In genomic region chr20:56088381-56088780, GRCh38 we compare ENCODE assay signal across 22 cellular contexts.
"Had no signal": no experiment of that assay in that cellular context is flagged by ENCODE, and none has a peak within 500 bp of the region (broad histone marks: within the 10 kb centered on the region; RNA-seq: fewer than 3 reads in every experiment).

No MANE protein-coding gene starts in this region.

- DNase-seq: activated B cell treated with CpG ODN at 0.5 μM for 24 hours; activated CD4-positive, alpha-beta memory T cell treated with anti-CD3 and anti-CD28 coated beads, Interleukin-2, amount 10 ng/mL, durations not matched to agents 7 days and 5 days; activated CD4-positive, alpha-beta T cell treated with anti-CD3 and anti-CD28 coated beads, Interleukin-2, amount 10 ng/mL, durations not matched to agents 7 days and 5 days; activated CD4-positive, alpha-beta T cell treated with anti-CD3 and anti-CD28 coated beads, Interleukin-2, amount 50 U/mL, for 4 hours; activated CD8-positive, alpha-beta memory T cell treated with anti-CD3 and anti-CD28 coated beads, Interleukin-2, amount 50 U/mL, for 48 hours; activated effector memory CD4-positive, alpha-beta T cell treated with Interleukin-2 at 50 U/mL for 16 hours; activated gamma-delta T cell treated with Interleukin-2 at 50 U/mL for 16 hours; activated naive CD4-positive, alpha-beta T cell treated with anti-CD3 and anti-CD28 coated beads, Interleukin-2, amount 50 U/mL, for 16 hours; activated naive CD4-positive, alpha-beta T cell treated with Interleukin-2 at 50 U/mL for 16 hours; activated T-cell treated with anti-CD3 and anti-CD28 coated beads, Interleukin-2, amount 50 U/mL, for 4 hours; amniotic stem cell; brain microvascular endothelial cell; colonic mucosa; effector CD8-positive, alpha-beta T cell; foreskin fibroblast; T-helper 1 cell; T-helper 17 cell; T1000; WERI-Rb-1 had no signal

- H3K27ac ChIP-seq: brain microvascular endothelial cell, colonic mucosa, WERI-Rb-1 had no signal

- ATAC-seq: activated CD4-positive, CD25-positive, alpha-beta regulatory T cell treated with anti-CD3 and anti-CD28 coated beads, Interleukin-2, amount 50 U/mL, for 24 hours; activated T-cell treated with anti-CD3 and anti-CD28 coated beads, Interleukin-2, amount 50 U/mL, for 4 hours; activated T-helper 17 cell treated with anti-CD3 and anti-CD28 coated beads, Interleukin-2, amount 50 U/mL, for 72 hours; esophagus mucosa; T-helper 17 cell had no signal
